23 cellular contexts compared by ENCODE assay signal in genomic region chr10:32314588-32314987, GRCh38. TPM values are rescaled to one million over a fixed set of nuclear protein-coding genes. Genes with fewer than 3 reads are reported as not detected.
DNase-seq lines count a peak whose midpoint lies in the region; ATAC-seq, FAIRE-seq and TF ChIP-seq lines count a peak whose summit lies in the region.
"Had no signal": no experiment of that assay in that cellular context is flagged by ENCODE, and none has a peak within 500 bp of the region (broad histone marks: within the 10 kb centered on the region; RNA-seq: fewer than 3 reads in every experiment).

No MANE protein-coding gene starts in this region.

- H3K27me3 Mint-ChIP-seq in CD14-positive monocyte (ENCODE audit: low read depth in 3 of 3), result no peaks in the 10 kb centered on the region
- H3K27me3 Mint-ChIP-seq in activated T-helper 17 cell treated with anti-CD3 and anti-CD28 coated beads, Interleukin-2, amount 50 U/mL, for 72 hours, result no peaks in the 10 kb centered on the region
- no peaks in the 10 kb centered on the region for H3K27me3 Mint-ChIP-seq in naive thymus-derived CD8-positive, alpha-beta T cell
- H3K27me3 Mint-ChIP-seq: type B pancreatic cell had no signal

- no peak overlapping the region for H3K4me3 Mint-ChIP-seq in CD14-positive monocyte
- H3K4me3 Mint-ChIP-seq in activated T-helper 17 cell treated with anti-CD3 and anti-CD28 coated beads, Interleukin-2, amount 50 U/mL, for 72 hours, result peak overlapping the region; percentile 34
- peak overlapping the region in 7 of 10 donors; percentile 2 to 66 (median 25) for H3K4me3 Mint-ChIP-seq in naive thymus-derived CD8-positive, alpha-beta T cell
- H3K4me3 Mint-ChIP-seq: type B pancreatic cell had no signal

- no peaks in the 10 kb centered on the region for H3K36me3 ChIP-seq in mesendoderm (ENCODE audit: control insufficient read depth, insufficient read depth, low read length)
- H3K36me3 ChIP-seq: Peyer's patch, stomach had no signal

- H4K5ac ChIP-seq in mesendoderm (ENCODE audit: low read length), result no peak overlapping the region

- FAIRE-seq in GM12892 (lab: Jason Lieb, UNC), result peak; percentile 5
- FAIRE-seq: GM18507 had no signal

- TF ChIP-seq CTCF in CD14-positive monocyte (IDR thresholded peaks at IDR 0.05), result no peak

- no peak overlapping the region for H3K4me3 ChIP-seq in mesendoderm (ENCODE audit: low read length)
- H3K4me3 ChIP-seq: Peyer's patch, skin epidermis, stomach had no signal

- H3K4me2 ChIP-seq in mesendoderm (ENCODE audit: low read length), result no peak overlapping the region

- no peak overlapping the region for H3K56ac ChIP-seq in mesendoderm (ENCODE audit: low read length)

- H2AK5ac ChIP-seq in mesendoderm (ENCODE audit: low read length), result no peak overlapping the region

- no peak overlapping the region for H2BK15ac ChIP-seq in mesendoderm (replicated peaks; ENCODE audit: low read depth)

- POLR2A ChIA-PET in naive thymus-derived CD8-positive, alpha-beta T cell (lab: Charles Lee), result no interaction called here

- no peak overlapping the region for H3K18ac ChIP-seq in mesendoderm (ENCODE audit: low read length)

- no peaks in the 10 kb centered on the region for H3K4me1 ChIP-seq in mesendoderm (ENCODE audit: control insufficient read depth, low read depth, low read length)

- peaks cover 48% of the 10 kb centered on the region for H3K79me2 ChIP-seq in mesendoderm (ENCODE audit: control insufficient read depth, insufficient read depth, low read length)

- no peak overlapping the region for H3K27ac ChIP-seq in mesendoderm (ENCODE audit: low read depth, low read length)
- H3K27ac ChIP-seq: Peyer's patch, skin epidermis, stomach had no signal

- WGBS in mesendoderm (ENCODE audit: extremely low coverage, insufficient coverage, low lambda C conversion rate), result no CpG with 5 or more reads among the region's 2 CpGs

- no peak overlapping the region for H2BK5ac ChIP-seq in mesendoderm (ENCODE audit: low read length)

- no peaks in the 10 kb centered on the region for H3K27me3 ChIP-seq in mesendoderm (ENCODE audit: insufficient read depth, low read length, poor library complexity)
- H3K27me3 ChIP-seq: Peyer's patch, stomach had no signal

- no peak overlapping the region for H4K8ac ChIP-seq in mesendoderm (ENCODE audit: low read depth, low read length)

- TF ChIP-seq POLR2A in GM12892 (IDR thresholded peaks at IDR 0.05; ENCODE audit: low read depth, low read length), result no peak

- no peak overlapping the region for H3K23ac ChIP-seq in mesendoderm (ENCODE audit: low read length)

- no peak overlapping the region for H3K4ac ChIP-seq in mesendoderm (ENCODE audit: low read depth, low read length)

- intact Hi-C loops in CD14-positive monocyte (cut with micrococcal nuclease), result no loop called here

- peaks cover 44% of the 10 kb centered on the region for H3K4me1 Mint-ChIP-seq in CD14-positive monocyte
- H3K4me1 Mint-ChIP-seq in activated T-helper 17 cell treated with anti-CD3 and anti-CD28 coated beads, Interleukin-2, amount 50 U/mL, for 72 hours, result peaks cover 50% of the 10 kb centered on the region
- peaks cover 37 to 91% (median 77%) of the 10 kb centered on the region in 4 donors for H3K4me1 Mint-ChIP-seq in naive thymus-derived CD8-positive, alpha-beta T cell

- H3K36me3 Mint-ChIP-seq in CD14-positive monocyte, result peaks cover 10 to 16% of the 10 kb centered on the region in 2 donors
- peaks cover 57% of the 10 kb centered on the region for H3K36me3 Mint-ChIP-seq in activated T-helper 17 cell treated with anti-CD3 and anti-CD28 coated beads, Interleukin-2, amount 50 U/mL, for 72 hours (ENCODE audit: low read depth)
- peaks cover 0 to 37% (median 0%) of the 10 kb centered on the region in 3 donors for H3K36me3 Mint-ChIP-seq in naive thymus-derived CD8-positive, alpha-beta T cell

- H3K27ac Mint-ChIP-seq in CD14-positive monocyte, result peak overlapping the region; percentile 31 to 82 (median 52)
- peak overlapping the region; percentile 7 for H3K27ac Mint-ChIP-seq in activated T-helper 17 cell treated with anti-CD3 and anti-CD28 coated beads, Interleukin-2, amount 50 U/mL, for 72 hours
- H3K27ac Mint-ChIP-seq in naive thymus-derived CD8-positive, alpha-beta T cell, result peak overlapping the region in 8 of 10 donors; percentile 11 to 92 (median 55)
- H3K27ac Mint-ChIP-seq: type B pancreatic cell had no signal

- no peak overlapping the region for H3K9ac ChIP-seq in mesendoderm (ENCODE audit: low read length)

- ATAC-seq in activated T-helper 17 cell treated with anti-CD3 and anti-CD28 coated beads, Interleukin-2, amount 50 U/mL, for 72 hours (replicated peaks), result no peak
- no peak for ATAC-seq in naive thymus-derived CD8-positive, alpha-beta T cell
- ATAC-seq: activated CD4-positive, CD25-positive, alpha-beta regulatory T cell treated with anti-CD3 and anti-CD28 coated beads, Interleukin-2, amount 50 U/mL, for 24 hours; esophagus mucosa had no signal

- no peak overlapping the region for H2BK120ac ChIP-seq in mesendoderm (ENCODE audit: low read depth, low read length)

- no peak for DNase-seq in CD14-positive monocyte (ENCODE audit: low spot score)
- DNase-seq in GM12892 (ENCODE audit: insufficient read length), result no peak
- no peak for DNase-seq in naive thymus-derived CD8-positive, alpha-beta T cell
- no peak for DNase-seq in mesendoderm
- DNase-seq in COR-L47 (lab: John Stamatoyannopoulos, UW), result no peak
- DNase-seq in AML-193 (lab: John Stamatoyannopoulos, UW), result no peak
- DNase-seq in globus pallidus (ENCODE audit: low spot score), result no peak
- DNase-seq: activated effector memory CD4-positive, alpha-beta T cell treated with Interleukin-2 at 50 U/mL for 16 hours; Calu3; effector CD4-positive, alpha-beta T cell; EL; mesenchymal stem cell; NCI-H510A treated with DMSO at 0.1 percent for 48 hours; NK-92 treated with Interleukin-12 subunit alpha and Interleukin-12 subunit beta, amount 100 ng/mL, for 24 hours; Peyer's patch; stomach; T1000 had no signal

- H3K9me3 Mint-ChIP-seq in CD14-positive monocyte, result no peaks in the 10 kb centered on the region
- no peaks in the 10 kb centered on the region for H3K9me3 Mint-ChIP-seq in activated T-helper 17 cell treated with anti-CD3 and anti-CD28 coated beads, Interleukin-2, amount 50 U/mL, for 72 hours
- H3K9me3 Mint-ChIP-seq in naive thymus-derived CD8-positive, alpha-beta T cell, result no peaks in the 10 kb centered on the region
- H3K9me3 Mint-ChIP-seq: type B pancreatic cell had no signal

- H3K79me1 ChIP-seq in mesendoderm (ENCODE audit: low read length), result peaks cover 11% of the 10 kb centered on the region

RNA-seq across cellular contexts. Expression of gene EPC1, which starts 32.4 kb away (rescaled TPM):
- 10 to 100 TPM; 28.3 to 31.0 TPM for polyA plus RNA-seq in CD14-positive monocyte
- polyA plus RNA-seq in GM12892 (2012; ENCODE audit: missing spikeins), result 19.4 TPM
- total RNA-seq in activated T-helper 17 cell treated with anti-CD3 and anti-CD28 coated beads, Interleukin-2, amount 50 U/mL, for 72 hours, result 10 to 100 TPM; 36.3 to 40.4 TPM
- 100 to 1,000 TPM; 128 to 131 TPM for total RNA-seq in naive thymus-derived CD8-positive, alpha-beta T cell
- polyA plus RNA-seq in naive thymus-derived CD8-positive, alpha-beta T cell, result 10 to 100 TPM; 36.9 to 48.5 (median 46.2) TPM
- 24.6 TPM for polyA plus RNA-seq in mesendoderm (2013, experiment 1 of 2)
- 23.4 TPM for polyA plus RNA-seq in mesendoderm (2013, experiment 2 of 2)

Comparison
In these comparisons a context has a peak if more than half of its experiments do, and no peak if none do; other contexts are left out.
1. H3K4me3 Mint-ChIP-seq: peak in activated T-helper 17 cell treated with anti-CD3 and anti-CD28 coated beads, Interleukin-2, amount 50 U/mL, for 72 hours (single experiment) and naive thymus-derived CD8-positive, alpha-beta T cell (7 of 10); none in CD14-positive monocyte (0 of 2).
2. Peak in every context shown above with its lines, with median percentiles within 50 percentile points of each other: H3K27ac Mint-ChIP-seq.